ENCODE assay signal across 8 cellular contexts in genomic region chr10:22988581-22989360, GRCh38.
DNase-seq lines count a peak whose midpoint lies in the region; ATAC-seq lines count a peak whose summit lies in the region.

No MANE protein-coding gene starts in this region.

- DNase-seq in DMS53 treated with DMSO at 0.1 percent for 48 hours (lab: John Stamatoyannopoulos, UW; ENCODE audit: unreplicated experiment) (peak; percentile 81), NCI-H2227 (lab: John Stamatoyannopoulos, UW; ENCODE audit: unreplicated experiment) (peak; percentile 68), cerebellum (ENCODE audit: low spot score) (peak; percentile 60), left lobe of liver (ENCODE audit: low spot score) (no peak)
- DNase-seq in activated CD4-positive, alpha-beta T cell treated with anti-CD3 and anti-CD28 coated beads for 1 hour = peak; percentile 54
- DNase-seq in stimulated activated CD4-positive, alpha-beta T cell treated with anti-CD3 and anti-CD28 coated beads, Interleukin-4, amount 100 ng/mL, for 24 hours = peak; percentile 77

- ATAC-seq in HG02588 (IDR thresholded peaks at IDR 0.05; ENCODE audit: unreplicated experiment) (peak; percentile 63), left lobe of liver (peak; percentile 85), HG03095 (IDR thresholded peaks at IDR 0.05; ENCODE audit: unreplicated experiment) (no peak)
